In genomic region chr2:69604026-69604678, GRCh38 we compare ENCODE assay signal across 16 cellular contexts. TPM values are rescaled to one million over a fixed set of nuclear protein-coding genes. Genes with fewer than 3 reads are reported as not detected.
DNase-seq lines count a peak whose midpoint lies in the region; ATAC-seq and TF ChIP-seq lines count a peak whose summit lies in the region.
"Had no signal": no experiment of that assay in that cellular context is flagged by ENCODE, and none has a peak within 500 bp of the region (broad histone marks: within the 10 kb centered on the region; RNA-seq: fewer than 3 reads in every experiment).

No MANE protein-coding gene starts in this region.

- H3K9me3 ChIP-seq in DND-41 (ENCODE audit: insufficient read depth, low read length, severe bottlenecking) (no peaks in the 10 kb centered on the region), T-helper 17 cell (ENCODE audit: control insufficient read depth, low read length, poor library complexity, severe bottlenecking) (no peaks in the 10 kb centered on the region), MG63 (no peaks in the 10 kb centered on the region)
- H3K9me3 ChIP-seq: left lung, suprapubic skin had no signal

- peaks cover 10% of the 10 kb centered on the region for H3K9me3 Mint-ChIP-seq in nephron

- H3K27ac Mint-ChIP-seq in T-helper 17 cell (peak overlapping the region; percentile 86), nephron (peak overlapping the region in 2 of 3 experiments; percentile 0 to 16)
- H3K27ac Mint-ChIP-seq: B cell had no signal

- H3K79me2 ChIP-seq in DND-41 (ENCODE audit: insufficient read depth, low read length): peaks cover 99% of the 10 kb centered on the region

- H3K27ac ChIP-seq in DND-41 (ENCODE audit: low read length): no peak overlapping the region
- H3K27ac ChIP-seq: left lung, suprapubic skin, VCaP had no signal

- TF ChIP-seq POLR2A in erythroblast (IDR thresholded peaks at IDR 0.05; ENCODE audit: low read length): no peak

- DNase-seq in DND-41: no peak
- no peak for DNase-seq in T-helper 17 cell
- peak; percentile 82 to 85 for DNase-seq in erythroblast (lab: John Stamatoyannopoulos, UW)
- no peak for DNase-seq in MG63
- DNase-seq in DMS153 (lab: John Stamatoyannopoulos, UW): no peak
- DNase-seq in activated gamma-delta T cell (lab: John Stamatoyannopoulos, UW): no peak
- DNase-seq: activated CD8-positive, alpha-beta memory T cell treated with anti-CD3 and anti-CD28 coated beads for 24 hours; effector CD4-positive, alpha-beta T cell; left lung; NCI-H524 treated with DMSO at 0.1 percent for 48 hours; retina had no signal

- H3K9ac ChIP-seq in DND-41 (ENCODE audit: low read depth, low read length): no peak overlapping the region

- peaks cover 70% of the 10 kb centered on the region for H4K20me1 ChIP-seq in DND-41 (ENCODE audit: insufficient read depth, low read length)

- TF ChIP-seq CTCF in DND-41 (IDR thresholded peaks at IDR 0.05; ENCODE audit: borderline replicate concordance, extremely low read depth, low read length, poor library complexity, severe bottlenecking) (no peak), nephron (IDR thresholded peaks at IDR 0.05; ENCODE audit: unreplicated experiment in 3 of 3) (no peak)

- no peak overlapping the region for H2AFZ ChIP-seq in DND-41 (ENCODE audit: low read depth, low read length)

- H3K4me1 Mint-ChIP-seq in T-helper 17 cell: peaks cover 78% of the 10 kb centered on the region
- H3K4me1 Mint-ChIP-seq in nephron: peaks cover 16% of the 10 kb centered on the region

- H3K27me3 ChIP-seq in DND-41 (ENCODE audit: insufficient read depth, low read length, poor library complexity) (no peaks in the 10 kb centered on the region), MG63 (no peaks in the 10 kb centered on the region)
- H3K27me3 ChIP-seq: left lung, suprapubic skin had no signal

- H3K36me3 Mint-ChIP-seq in T-helper 17 cell (ENCODE audit: low read depth) (peaks cover 3% of the 10 kb centered on the region), nephron (ENCODE audit: low read depth) (peaks cover 43% of the 10 kb centered on the region)

- H3K36me3 ChIP-seq in DND-41 (ENCODE audit: insufficient read depth, low read length) (peaks cover 79% of the 10 kb centered on the region), MG63 (no peaks in the 10 kb centered on the region; the same call in 1 of the 2 replicates)
- H3K36me3 ChIP-seq: left lung, suprapubic skin had no signal

- H3K4me3 Mint-ChIP-seq in T-helper 17 cell (peak overlapping the region; percentile 78), nephron (no peak overlapping the region)
- H3K4me3 Mint-ChIP-seq: B cell, brain had no signal

- ATAC-seq in DND-41 (ENCODE audit: insufficient read depth, low read depth) (peak; percentile 17; the same call in 1 of the 3 replicates), T-helper 17 cell (no peak)
- ATAC-seq: left lung had no signal

- H3K4me1 ChIP-seq in DND-41 (ENCODE audit: insufficient read depth, low read length): no peaks in the 10 kb centered on the region; the same call in 1 of the 2 replicates

- no peak overlapping the region for H3K4me2 ChIP-seq in DND-41 (ENCODE audit: insufficient read depth, low read length)

- no peak overlapping the region for H3K4me3 ChIP-seq in DND-41 (ENCODE audit: low read depth in 1 of 2, low read length in 2 of 2)
- no peak overlapping the region for H3K4me3 ChIP-seq in MG63
- H3K4me3 ChIP-seq: left lung, suprapubic skin had no signal

- H3K27me3 Mint-ChIP-seq in T-helper 17 cell (no peaks in the 10 kb centered on the region), nephron (ENCODE audit: low read depth) (no peaks in the 10 kb centered on the region)
- H3K27me3 Mint-ChIP-seq: brain had no signal

RNA-seq across cellular contexts. Expression of gene AAK1, which starts 39.4 kb away (rescaled TPM):
- 100 to 1,000 TPM; 187 to 243 TPM for total RNA-seq in T-helper 17 cell
- 9.4 and 10.9 TPM in 2 replicates for total RNA-seq in MG63 (2014; rRNA removed; shearing (Covaris generic); ENCODE audit: low replicate concordance)

Comparison
In these comparisons a context has a peak if more than half of its experiments do, and no peak if none do; other contexts are left out.
1. DNase-seq: peak in erythroblast (2 of 2); none in DND-41 (single experiment), T-helper 17 cell (0 of 3), MG63 (single experiment), DMS153 (single experiment) and activated gamma-delta T cell (single experiment).
2. RNA of gene AAK1, which starts 39.4 kb away (total RNA-seq): 187 to 243 TPM in T-helper 17 cell; 9.4 to 10.9 TPM in MG63; every median in the first group is over 10 times any median in the second.